Comparison of ENCODE assay signal across 1 cellular context in genomic region chr13:110875243-110875642, GRCh38.
TF ChIP-seq lines count a peak whose summit lies in the region.

No MANE protein-coding gene starts in this region.

TF ChIP-seq in WTC11, 78 proteins besides CTCF, POLR2A, EP300 and RAD21 (continued from another document):
- no peak for TF ChIP-seq ZBTB21 (CRISPR knock-in tag; IDR thresholded peaks at IDR 0.05; ENCODE audit: borderline replicate concordance)
- TF ChIP-seq ZNF396 (CRISPR knock-in tag; IDR thresholded peaks at IDR 0.05; ENCODE audit: borderline replicate concordance), result no peak
- no peak for TF ChIP-seq TEAD4 (CRISPR knock-in tag; IDR thresholded peaks at IDR 0.05)
- no peak for TF ChIP-seq IRF2 (CRISPR knock-in tag; IDR thresholded peaks at IDR 0.05; ENCODE audit: borderline replicate concordance, low read depth)
- no peak for TF ChIP-seq ZNF423 (CRISPR knock-in tag; IDR thresholded peaks at IDR 0.05)
- no peak for TF ChIP-seq MLX (CRISPR knock-in tag; IDR thresholded peaks at IDR 0.05)
TF ChIP-seq in WTC11: peak in this region for 0.
